ENCODE assay signal across 1 cellular context in the genomic region with DNA sequence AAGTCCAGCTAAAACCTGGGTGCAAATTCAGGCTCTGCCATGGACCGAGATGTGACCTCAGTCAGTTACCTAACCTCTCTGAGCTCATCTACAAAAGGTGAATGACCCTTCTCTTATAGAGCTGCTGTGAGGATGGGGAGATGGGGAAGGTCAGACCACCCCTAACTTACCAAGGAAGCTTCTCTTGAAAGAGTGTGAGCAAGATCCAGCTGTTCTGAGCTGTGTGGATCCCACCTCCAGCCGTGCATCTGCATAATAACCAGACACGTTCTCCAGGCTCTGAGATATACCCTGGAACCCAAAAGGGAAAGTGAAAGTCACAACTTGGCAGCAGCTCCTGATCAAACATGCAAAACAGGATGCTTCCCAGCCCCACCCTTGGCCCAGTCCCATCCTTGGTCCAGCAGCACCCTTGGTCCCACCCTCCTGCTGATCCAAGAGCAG.
TF ChIP-seq lines count a peak whose summit lies in the region.

Gene APOL3 (minus strand): TSS at position 257 of the 444 bp plus-strand sequence. CDS start 11,700 bp downstream, outside the sequence.

TF ChIP-seq in GM12878, 131 proteins besides CTCF, POLR2A, EP300 and RAD21 (continued from another document):
- TF ChIP-seq PBX3 (IDR thresholded peaks at IDR 0.05; ENCODE audit: insufficient replicate concordance, low read depth, low read length) (no peak), ZNF592 (IDR thresholded peaks at IDR 0.05) (no peak), NR2F1 (conservative IDR thresholded peaks at IDR 0.05) (peak; percentile 65; the same call in 1 of the 2 replicates), MTA3 (IDR thresholded peaks at IDR 0.05; ENCODE audit: borderline replicate concordance, low read length) (0 out of 2 replicates have a peak, but pooled peaks have one; percentile 11), ZNF274 (IDR thresholded peaks at IDR 0.05; ENCODE audit: insufficient read depth, insufficient read length) (no peak), HCFC1 (IDR thresholded peaks at IDR 0.05; ENCODE audit: low read length) (no peak), HDAC6 (IDR thresholded peaks at IDR 0.05; ENCODE audit: unreplicated experiment) (no peak)
